1 cellular context compared by ENCODE assay signal in the genomic region with DNA sequence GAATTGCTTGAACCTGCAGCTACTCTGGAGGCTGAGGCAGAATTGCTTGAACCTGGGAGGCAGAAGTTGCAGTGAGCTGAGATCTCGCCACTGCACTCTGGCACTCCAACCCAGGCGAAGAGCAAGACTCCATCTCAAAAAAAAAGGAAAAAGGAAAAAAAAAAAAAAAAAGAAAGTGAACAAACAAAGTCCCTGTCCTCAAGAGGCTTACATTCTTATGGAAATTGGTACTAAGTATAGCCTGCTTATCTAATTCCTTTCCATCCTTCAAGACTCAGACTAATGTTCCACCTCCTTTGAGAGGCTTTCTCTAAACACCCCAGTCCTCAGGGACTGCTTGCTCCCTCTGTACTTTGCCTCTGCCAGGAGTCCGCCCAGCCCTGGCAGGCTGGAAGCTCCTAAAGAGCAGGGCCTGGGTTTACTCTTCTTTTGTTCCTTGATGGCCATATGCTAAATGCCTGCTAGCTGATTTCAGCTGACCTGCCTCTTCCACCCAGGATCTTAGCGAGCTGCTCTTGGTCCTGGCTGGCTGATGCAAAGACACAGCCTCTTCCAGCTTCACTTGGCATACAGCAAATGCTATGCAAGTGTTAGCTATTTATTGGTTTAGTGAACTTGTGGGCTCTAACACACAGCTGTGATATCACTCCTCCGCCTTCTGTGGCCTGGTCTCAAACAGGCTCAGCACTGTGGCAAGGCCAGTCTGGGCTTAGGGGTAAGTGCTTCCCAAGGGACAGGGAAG.
TF ChIP-seq lines count a peak whose summit lies in the region.

No MANE protein-coding gene starts in this region.

TF ChIP-seq in HepG2, 621 proteins besides CTCF, POLR2A, EP300 and RAD21 (continued from another document):
- TF ChIP-seq, protein P1, sequence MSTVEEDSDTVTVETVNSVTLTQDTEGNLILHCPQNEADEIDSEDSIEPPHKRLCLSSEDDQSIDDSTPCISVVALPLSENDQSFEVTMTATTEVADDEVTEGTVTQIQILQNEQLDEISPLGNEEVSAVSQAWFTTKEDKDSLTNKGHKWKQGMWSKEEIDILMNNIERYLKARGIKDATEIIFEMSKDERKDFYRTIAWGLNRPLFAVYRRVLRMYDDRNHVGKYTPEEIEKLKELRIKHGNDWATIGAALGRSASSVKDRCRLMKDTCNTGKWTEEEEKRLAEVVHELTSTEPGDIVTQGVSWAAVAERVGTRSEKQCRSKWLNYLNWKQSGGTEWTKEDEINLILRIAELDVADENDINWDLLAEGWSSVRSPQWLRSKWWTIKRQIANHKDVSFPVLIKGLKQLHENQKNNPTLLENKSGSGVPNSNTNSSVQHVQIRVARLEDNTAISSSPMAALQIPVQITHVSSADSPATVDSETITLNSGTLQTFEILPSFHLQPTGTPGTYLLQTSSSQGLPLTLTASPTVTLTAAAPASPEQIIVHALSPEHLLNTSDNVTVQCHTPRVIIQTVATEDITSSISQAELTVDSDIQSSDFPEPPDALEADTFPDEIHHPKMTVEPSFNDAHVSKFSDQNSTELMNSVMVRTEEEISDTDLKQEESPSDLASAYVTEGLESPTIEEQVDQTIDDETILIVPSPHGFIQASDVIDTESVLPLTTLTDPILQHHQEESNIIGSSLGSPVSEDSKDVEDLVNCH (CRISPR knock-in tag; IDR thresholded peaks at IDR 0.05): no peak
- TF ChIP-seq PRMT3 (CRISPR knock-in tag; IDR thresholded peaks at IDR 0.05; ENCODE audit: borderline replicate concordance, low read depth) (no peak), TBP (CRISPR knock-in tag; IDR thresholded peaks at IDR 0.05) (no peak), TCF12 (IDR thresholded peaks at IDR 0.05) (no peak), TCF12 (CRISPR knock-in tag; IDR thresholded peaks at IDR 0.05) (no peak), NR2C2 (CRISPR knock-in tag; IDR thresholded peaks at IDR 0.05; ENCODE audit: borderline replicate concordance) (no peak), KLF15 (CRISPR knock-in tag; IDR thresholded peaks at IDR 0.05; ENCODE audit: borderline replicate concordance) (no peak), GPN1 (CRISPR knock-in tag; IDR thresholded peaks at IDR 0.05; ENCODE audit: borderline replicate concordance) (no peak), SRSF4 (IDR thresholded peaks at IDR 0.05; ENCODE audit: low read depth, low read length, poor library complexity, severe bottlenecking) (no peak), TBL1XR1 (IDR thresholded peaks at IDR 0.05; ENCODE audit: borderline replicate concordance, low read length, partially characterized antibody) (no peak), ZNF792 (CRISPR knock-in tag; IDR thresholded peaks at IDR 0.05) (no peak)
- TF ChIP-seq, protein P2, sequence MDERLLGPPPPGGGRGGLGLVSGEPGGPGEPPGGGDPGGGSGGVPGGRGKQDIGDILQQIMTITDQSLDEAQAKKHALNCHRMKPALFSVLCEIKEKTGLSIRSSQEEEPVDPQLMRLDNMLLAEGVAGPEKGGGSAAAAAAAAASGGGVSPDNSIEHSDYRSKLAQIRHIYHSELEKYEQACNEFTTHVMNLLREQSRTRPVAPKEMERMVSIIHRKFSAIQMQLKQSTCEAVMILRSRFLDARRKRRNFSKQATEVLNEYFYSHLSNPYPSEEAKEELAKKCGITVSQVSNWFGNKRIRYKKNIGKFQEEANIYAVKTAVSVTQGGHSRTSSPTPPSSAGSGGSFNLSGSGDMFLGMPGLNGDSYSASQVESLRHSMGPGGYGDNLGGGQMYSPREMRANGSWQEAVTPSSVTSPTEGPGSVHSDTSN (CRISPR knock-in tag; IDR thresholded peaks at IDR 0.05): no peak
